In the genomic region with DNA sequence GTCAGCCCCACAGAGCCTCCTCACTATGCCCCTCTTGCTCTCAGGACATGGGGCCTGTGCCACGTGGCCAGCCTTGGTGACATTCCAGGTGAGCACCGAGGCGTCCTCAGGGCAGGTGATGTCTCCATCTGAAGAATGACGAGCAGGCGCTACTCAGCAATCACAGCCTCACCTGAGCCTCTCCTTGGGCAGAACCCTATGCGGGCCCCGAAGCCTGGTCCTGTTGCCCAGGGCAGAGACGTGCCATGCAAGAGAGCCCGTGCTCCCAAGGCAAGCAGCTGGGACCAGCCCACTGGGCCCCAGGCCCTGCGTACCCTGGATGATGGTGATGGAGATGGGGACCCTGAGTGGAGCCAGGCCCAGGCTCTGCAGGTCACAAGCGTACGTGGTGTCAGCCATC, we compare ENCODE assay signal across 17 cellular contexts. TPM values are rescaled to one million over a fixed set of nuclear protein-coding genes. Genes with fewer than 3 reads are reported as not detected.
DNase-seq lines count a peak whose midpoint lies in the region; ATAC-seq and TF ChIP-seq lines count a peak whose summit lies in the region.
"Had no signal": no experiment of that assay in that cellular context is flagged by ENCODE, and none has a peak within 500 bp of the region (broad histone marks: within the 10 kb centered on the region; RNA-seq: fewer than 3 reads in every experiment).

No MANE protein-coding gene starts in this region.

- no peaks in the 10 kb centered on the region for H3K79me2 ChIP-seq in mammary epithelial cell (ENCODE audit: insufficient read depth, low read length)
- no peaks in the 10 kb centered on the region for H3K79me2 ChIP-seq in trophoblast cell (ENCODE audit: control insufficient read depth, insufficient read depth, low read length, poor library complexity)

- no peak overlapping the region for H2BK5ac ChIP-seq in trophoblast cell (ENCODE audit: low read depth, low read length, poor library complexity)

- no TSS peak for BruUV-seq in mammary epithelial cell (replicated peaks; lab: Mats Ljungman, UMichigan)

- 63% methylated on average over 12 of the region's 12 CpGs for whole genome bisulfite sequencing in mammary epithelial cell (ENCODE audit: low coverage, missing lambda C conversion rate)
- no CpG with 5 or more reads among the region's 12 CpGs for WGBS in trophoblast cell (ENCODE audit: extremely low coverage, insufficient coverage, insufficient read length)

- H3K27ac ChIP-seq in mammary epithelial cell (ENCODE audit: insufficient read depth, low read depth, low read length): no peak overlapping the region
- H3K27ac ChIP-seq in breast epithelium: no peak overlapping the region
- H3K27ac ChIP-seq in trophoblast cell (ENCODE audit: low read depth, low read length): no peak overlapping the region
- H3K27ac ChIP-seq: BLaER1 treated with 17β-estradiol and CSF1 and Interleukin-3, amounts not matched to agents 10 nM and 100 nM had no signal

- no peak overlapping the region for H2BK12ac ChIP-seq in trophoblast cell (ENCODE audit: low read length)

- H3K23ac ChIP-seq in trophoblast cell (ENCODE audit: low read length): no peak overlapping the region

- H3K4me3 ChIP-seq in mammary epithelial cell (replicated peaks in 1 of 3; ENCODE audit: insufficient read depth in 1 of 3, low read depth in 2 of 3, low read length in 3 of 3): no peak overlapping the region
- no peak overlapping the region for H3K4me3 ChIP-seq in breast epithelium
- no peak overlapping the region for H3K4me3 ChIP-seq in trophoblast cell (ENCODE audit: low read depth, low read length)
- H3K4me3 ChIP-seq: BLaER1 treated with 17β-estradiol and CSF1 and Interleukin-3, amounts not matched to agents 10 nM and 100 nM; GM12878 had no signal

- peak; percentile 10 for ATAC-seq in esophagus mucosa
- ATAC-seq: CD8-positive, alpha-beta T cell had no signal

- H2AK5ac ChIP-seq in trophoblast cell (ENCODE audit: low read length): no peak overlapping the region

- no peak overlapping the region for H3K14ac ChIP-seq in trophoblast cell (ENCODE audit: low read length)

- H3K4me1 ChIP-seq in mammary epithelial cell (ENCODE audit: insufficient read depth, low read length): peaks cover 10% of the 10 kb centered on the region
- no peaks in the 10 kb centered on the region for H3K4me1 ChIP-seq in breast epithelium
- H3K4me1 ChIP-seq in trophoblast cell (ENCODE audit: control insufficient read depth in 1 of 2, insufficient read depth in 2 of 2, low read length in 2 of 2): peaks cover 0 to 5% of the 10 kb centered on the region in 2 experiments

- TF ChIP-seq CTCF in mammary epithelial cell (conservative IDR thresholded peaks at IDR 0.05 in 1 of 2, IDR thresholded peaks at IDR 0.05 in 1 of 2; ENCODE audit: extremely low read depth in 1 of 2, insufficient read depth in 1 of 2, low read depth in 1 of 2, low read length in 2 of 2) (no peak), breast epithelium (IDR thresholded peaks at IDR 0.05) (no peak)

- in situ Hi-C loops in mammary epithelial cell (cut with MboI; ENCODE audit: low sequenced_read_pairs in 2 of 2): no loop called here

- DNase-seq in mammary epithelial cell: no peak
- no peak for DNase-seq in breast epithelium (ENCODE audit: low spot score in 2 of 2)
- peak; percentile 62 to 73 for DNase-seq in trophoblast cell
- DNase-seq in NCI-H2081 (lab: John Stamatoyannopoulos, UW): no peak
- DNase-seq in activated T-cell treated with anti-CD3 and anti-CD28 coated beads, Interleukin-2, amount 50 U/mL, for 1 hour: no peak
- DNase-seq in NOMO-1 (lab: John Stamatoyannopoulos, UW; ENCODE audit: unreplicated experiment in 2 of 2): no peak
- DNase-seq: 8988T; Calu3; CD8-positive, alpha-beta T cell; DMS79 treated with DMSO at 0.1 percent for 48 hours; GF-D8; HCEC 1CT had no signal

- H3K79me1 ChIP-seq in trophoblast cell (ENCODE audit: low read length): no peaks in the 10 kb centered on the region

- H2AFZ ChIP-seq in mammary epithelial cell (ENCODE audit: low read depth, low read length) (peak overlapping the region; percentile 2), trophoblast cell (ENCODE audit: insufficient read depth, low read length, poor library complexity) (no peak overlapping the region)

- H4K20me1 ChIP-seq in mammary epithelial cell (ENCODE audit: insufficient read depth, low read length): no peaks in the 10 kb centered on the region
- H4K20me1 ChIP-seq: BLaER1 treated with 17β-estradiol and CSF1 and Interleukin-3, amounts not matched to agents 10 nM and 100 nM had no signal

- dilution Hi-C loops in mammary epithelial cell (cut with HindIII; ENCODE audit: low sequenced_read_pairs): no loop called here

- no peak overlapping the region for H4K91ac ChIP-seq in trophoblast cell (ENCODE audit: low read depth, low read length)

- H3K9me3 ChIP-seq in mammary epithelial cell (replicated peaks; ENCODE audit: insufficient read depth, low read length) (no peaks in the 10 kb centered on the region), breast epithelium (no peaks in the 10 kb centered on the region), trophoblast cell (ENCODE audit: insufficient read depth, low read depth, low read length) (peaks cover 1% of the 10 kb centered on the region)
- H3K9me3 ChIP-seq: BLaER1 treated with 17β-estradiol and CSF1 and Interleukin-3, amounts not matched to agents 10 nM and 100 nM had no signal

- no peaks in the 10 kb centered on the region for H3K27me3 ChIP-seq in mammary epithelial cell (ENCODE audit: insufficient read depth, low read length)
- no peaks in the 10 kb centered on the region for H3K27me3 ChIP-seq in breast epithelium
- H3K27me3 ChIP-seq in trophoblast cell (ENCODE audit: insufficient read depth, low read length): no peaks in the 10 kb centered on the region
- H3K27me3 ChIP-seq: BLaER1 treated with 17β-estradiol and CSF1 and Interleukin-3, amounts not matched to agents 10 nM and 100 nM had no signal

- H3K36me3 ChIP-seq in mammary epithelial cell (ENCODE audit: insufficient read depth, low read length) (no peaks in the 10 kb centered on the region), breast epithelium (no peaks in the 10 kb centered on the region), trophoblast cell (ENCODE audit: control insufficient read depth in 1 of 2, insufficient read depth in 2 of 2, low read length in 2 of 2) (no peaks in the 10 kb centered on the region)
- H3K36me3 ChIP-seq: BLaER1 treated with 17β-estradiol and CSF1 and Interleukin-3, amounts not matched to agents 10 nM and 100 nM had no signal

- no peak overlapping the region for H2BK120ac ChIP-seq in trophoblast cell (ENCODE audit: insufficient read depth, low read length, poor library complexity)

- no peak overlapping the region for H3K18ac ChIP-seq in trophoblast cell (ENCODE audit: low read length)

- CTCF ChIA-PET in mammary epithelial cell (lab: Charles Lee; ENCODE audit: low non-redundant PET): no interaction called here

- no peak overlapping the region for H3K4ac ChIP-seq in trophoblast cell (ENCODE audit: low read depth, low read length)

- no peak overlapping the region for H4K12ac ChIP-seq in trophoblast cell (ENCODE audit: low read depth, low read length)

- no peak overlapping the region for H3K4me2 ChIP-seq in mammary epithelial cell (ENCODE audit: insufficient read depth, low read depth, low read length)
- no peak overlapping the region for H3K4me2 ChIP-seq in trophoblast cell (ENCODE audit: low read length)
- H3K4me2 ChIP-seq: BLaER1 treated with 17β-estradiol and CSF1 and Interleukin-3, amounts not matched to agents 10 nM and 100 nM had no signal

- intact Hi-C loops in mammary epithelial cell (cut with micrococcal nuclease) (no loop called here), breast epithelium (cut with DNase I; ENCODE audit: low total_unique reads) (no loop called here)

- no peak for TF ChIP-seq POLR2A in breast epithelium (IDR thresholded peaks at IDR 0.05)

- no peak overlapping the region for H3K9ac ChIP-seq in mammary epithelial cell (ENCODE audit: insufficient read depth, low read length)
- H3K9ac ChIP-seq in trophoblast cell (ENCODE audit: low read length): no peak overlapping the region
- H3K9ac ChIP-seq: BLaER1 treated with 17β-estradiol and CSF1 and Interleukin-3, amounts not matched to agents 10 nM and 100 nM had no signal

- no peak overlapping the region for H4K8ac ChIP-seq in trophoblast cell (ENCODE audit: low read depth, low read length)

RNA-seq across cellular contexts. Expression of gene SELENOI, which starts 32.5 kb away (rescaled TPM):
- 10 to 100 TPM; 42.7 to 64.1 TPM for total RNA-seq in mammary epithelial cell
- 16.8 TPM for polyA plus RNA-seq in mammary epithelial cell
- 96.3 TPM for polyA minus RNA-seq in mammary epithelial cell
- 10 to 100 TPM in 2 of 3 donors, 1 to 10 TPM in 1; 6.6 to 26.3 (median 17.4) TPM for total RNA-seq in breast epithelium
- total RNA-seq in esophagus mucosa: 32.1 TPM
- 13.7 and 14.1 TPM in 2 replicates for polyA plus RNA-seq in trophoblast cell (2013)

RNA-seq across cellular contexts. Expression of gene ADGRF3, which starts 33.1 kb away (rescaled TPM):
- total RNA-seq in mammary epithelial cell: under 1 TPM; 0.17 to 0.45 TPM
- polyA plus RNA-seq in mammary epithelial cell: 0.07 TPM
- polyA minus RNA-seq in mammary epithelial cell: not detected
- total RNA-seq in breast epithelium: under 1 TPM in 1 of 3 donors, not detected in 2; under 0.01 TPM
- 0.04 TPM for total RNA-seq in esophagus mucosa
- polyA plus RNA-seq in trophoblast cell (2013): 0.01 and 0.03 TPM in 2 replicates
- total RNA-seq: H4 had no signal
- polyA plus RNA-seq: AG04450 had no signal

Comparison
In these comparisons a context has a peak if more than half of its experiments do, and no peak if none do; other contexts are left out.
1. DNase-seq: peak in trophoblast cell (2 of 2); none in mammary epithelial cell (single experiment), breast epithelium (0 of 2), NCI-H2081 (0 of 2), activated T-cell treated with anti-CD3 and anti-CD28 coated beads, Interleukin-2, amount 50 U/mL, for 1 hour (single experiment) and NOMO-1 (0 of 2).